Comparison of ENCODE assay signal across 15 cellular contexts in the genomic region with DNA sequence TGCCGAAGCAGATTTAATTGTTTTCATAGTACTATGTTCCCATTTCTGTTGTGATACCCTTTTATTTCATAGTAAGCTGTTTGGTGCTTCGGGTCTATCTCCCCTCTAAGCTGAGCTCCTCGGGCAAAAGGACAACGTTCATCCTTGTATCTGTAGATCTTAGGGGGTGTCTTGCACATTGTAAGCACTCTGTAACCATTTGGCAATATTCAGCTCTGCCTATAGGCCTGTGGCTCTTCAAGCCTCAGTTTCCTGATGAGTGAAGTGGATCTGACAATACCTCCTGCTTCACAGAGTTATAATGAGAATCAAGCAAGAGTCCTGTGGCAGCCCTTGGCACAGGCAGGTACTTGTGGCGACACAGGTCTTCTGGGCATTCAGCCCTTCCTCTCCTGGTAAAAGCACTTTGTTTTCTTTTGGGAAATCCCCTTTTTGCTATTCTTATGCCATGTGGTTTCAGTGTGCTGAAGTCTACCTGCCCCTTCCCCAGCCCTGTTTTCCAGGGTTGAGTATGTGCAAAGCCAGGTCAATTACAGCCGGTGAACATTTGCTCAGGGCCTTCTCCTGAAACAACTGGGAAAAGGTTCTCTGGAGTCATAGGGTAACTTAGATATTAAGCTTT. TPM values are rescaled to one million over a fixed set of nuclear protein-coding genes. Genes with fewer than 3 reads are reported as not detected.
DNase-seq lines count a peak whose midpoint lies in the region; ATAC-seq and TF ChIP-seq lines count a peak whose summit lies in the region.
"Had no signal": no experiment of that assay in that cellular context is flagged by ENCODE, and none has a peak within 500 bp of the region (broad histone marks: within the 10 kb centered on the region; RNA-seq: fewer than 3 reads in every experiment).

No MANE protein-coding gene starts in this region.

- peaks cover 17% of the 10 kb centered on the region for H3K27me3 Mint-ChIP-seq in T-helper 1 cell treated with Interleukin-12 subunit alpha and Interleukin-12 subunit beta and Interleukin-4 antibody, amounts not matched to agents 30 μg/mL and 1 μg/mL, for 36 hours (ENCODE audit: low read depth)
- peaks cover 12% of the 10 kb centered on the region for H3K27me3 Mint-ChIP-seq in activated CD8-positive, alpha-beta memory T cell treated with anti-CD3 and anti-CD28 coated beads, Interleukin-2, amount 10 ng/mL, durations not matched to agents 7 days and 5 days
- H3K27me3 Mint-ChIP-seq: CD4-positive, alpha-beta T cell had no signal

- H3K27me3 ChIP-seq in osteoblast (ENCODE audit: insufficient read depth, low read length), result no peaks in the 10 kb centered on the region
- H3K27me3 ChIP-seq: upper lobe of left lung had no signal

- no peak for DNase-seq in T-helper 1 cell
- DNase-seq in osteoblast (ENCODE audit: insufficient read length, low spot score, missing footprints), result no peak
- DNase-seq in activated CD8-positive, alpha-beta memory T cell treated with anti-CD3 and anti-CD28 coated beads, Interleukin-2, amount 10 ng/mL, durations not matched to agents 7 days and 5 days, result no peak
- no peak for DNase-seq in cardiac septum (ENCODE audit: low spot score)
- DNase-seq: 8988T; CD4-positive, alpha-beta T cell; NCI-H1105 treated with DMSO at 0.1 percent for 48 hours; NCI-H69; SIG-M5; stimulated activated CD4-positive, alpha-beta T cell treated with anti-CD3 and anti-CD28 coated beads, Interleukin-15, amount 100 ng/mL, for 24 hours had no signal

- no peaks in the 10 kb centered on the region for H3K36me3 ChIP-seq in osteoblast (ENCODE audit: insufficient read depth, low read length)
- H3K36me3 ChIP-seq: upper lobe of left lung had no signal

- intact Hi-C loops in cardiac septum (cut with DNase I), result loop anchor here (5.0 kb wide), 1 partner anchor 227 kb away; no protein-coding TSS in a partner anchor

- CTCF ChIA-PET in activated CD8-positive, alpha-beta memory T cell treated with anti-CD3 and anti-CD28 coated beads, Interleukin-2, amount 10 ng/mL, durations not matched to agents 7 days and 5 days (lab: Charles Lee), result interaction anchor here (0.9 to 1.5 kb wide), 2 partner anchors 10 to 229 kb away, joined by 3 to 4 read pairs; no protein-coding TSS in a partner anchor

- H3K79me2 ChIP-seq in osteoblast (ENCODE audit: insufficient read depth, low read length), result no peaks in the 10 kb centered on the region

- H3K27ac Mint-ChIP-seq in T-helper 1 cell treated with Interleukin-12 subunit alpha and Interleukin-12 subunit beta and Interleukin-4 antibody, amounts not matched to agents 30 μg/mL and 1 μg/mL, for 36 hours, result peak overlapping the region; percentile 19
- H3K27ac Mint-ChIP-seq in activated CD8-positive, alpha-beta memory T cell treated with anti-CD3 and anti-CD28 coated beads, Interleukin-2, amount 10 ng/mL, durations not matched to agents 7 days and 5 days, result no peak overlapping the region
- H3K27ac Mint-ChIP-seq: CD4-positive, alpha-beta T cell had no signal

- H3K4me1 ChIP-seq in osteoblast (ENCODE audit: insufficient read depth, low read length), result peaks cover 27% of the 10 kb centered on the region
- H3K4me1 ChIP-seq: upper lobe of left lung had no signal

- H3K4me3 Mint-ChIP-seq in T-helper 1 cell treated with Interleukin-12 subunit alpha and Interleukin-12 subunit beta and Interleukin-4 antibody, amounts not matched to agents 30 μg/mL and 1 μg/mL, for 36 hours, result no peak overlapping the region
- H3K4me3 Mint-ChIP-seq in activated CD8-positive, alpha-beta memory T cell treated with anti-CD3 and anti-CD28 coated beads, Interleukin-2, amount 10 ng/mL, durations not matched to agents 7 days and 5 days, result no peak overlapping the region
- H3K4me3 Mint-ChIP-seq: CD4-positive, alpha-beta T cell had no signal

- H3K9me3 Mint-ChIP-seq in T-helper 1 cell treated with Interleukin-12 subunit alpha and Interleukin-12 subunit beta and Interleukin-4 antibody, amounts not matched to agents 30 μg/mL and 1 μg/mL, for 36 hours, result no peaks in the 10 kb centered on the region
- H3K9me3 Mint-ChIP-seq in activated CD8-positive, alpha-beta memory T cell treated with anti-CD3 and anti-CD28 coated beads, Interleukin-2, amount 10 ng/mL, durations not matched to agents 7 days and 5 days (ENCODE audit: low read depth), result no peaks in the 10 kb centered on the region
- H3K9me3 Mint-ChIP-seq: CD4-positive, alpha-beta T cell had no signal

- H3K27ac ChIP-seq in osteoblast (ENCODE audit: low read depth, low read length), result peak overlapping the region; percentile 17
- H3K27ac ChIP-seq: upper lobe of left lung had no signal

- no peak overlapping the region for H3K4me2 ChIP-seq in osteoblast (ENCODE audit: insufficient read depth, low read length)

- ATAC-seq in HG02571 (IDR thresholded peaks at IDR 0.05; ENCODE audit: unreplicated experiment) (peak; percentile 60), HG03460 (IDR thresholded peaks at IDR 0.05; ENCODE audit: unreplicated experiment) (peak; percentile 57), GM21737 (IDR thresholded peaks at IDR 0.05; ENCODE audit: unreplicated experiment) (no peak)
- ATAC-seq in activated CD8-positive, alpha-beta memory T cell treated with anti-CD3 and anti-CD28 coated beads, Interleukin-2, amount 10 ng/mL, durations not matched to agents 7 days and 5 days, result no peak

- peaks cover 11% of the 10 kb centered on the region for H3K4me1 Mint-ChIP-seq in T-helper 1 cell treated with Interleukin-12 subunit alpha and Interleukin-12 subunit beta and Interleukin-4 antibody, amounts not matched to agents 30 μg/mL and 1 μg/mL, for 36 hours (ENCODE audit: low read depth)
- peaks cover 6% of the 10 kb centered on the region for H3K4me1 Mint-ChIP-seq in activated CD8-positive, alpha-beta memory T cell treated with anti-CD3 and anti-CD28 coated beads, Interleukin-2, amount 10 ng/mL, durations not matched to agents 7 days and 5 days

- H3K4me3 ChIP-seq in osteoblast (ENCODE audit: insufficient read depth, low read length), result no peak overlapping the region
- H3K4me3 ChIP-seq: upper lobe of left lung had no signal

- TF ChIP-seq CTCF in osteoblast (IDR thresholded peaks at IDR 0.05; ENCODE audit: extremely low read depth, low read depth, low read length), result no peak

- H4K20me1 ChIP-seq in osteoblast (ENCODE audit: insufficient read depth, low read length), result no peaks in the 10 kb centered on the region

- H3K36me3 Mint-ChIP-seq in T-helper 1 cell treated with Interleukin-12 subunit alpha and Interleukin-12 subunit beta and Interleukin-4 antibody, amounts not matched to agents 30 μg/mL and 1 μg/mL, for 36 hours (ENCODE audit: low read depth), result no peaks in the 10 kb centered on the region
- H3K36me3 Mint-ChIP-seq in activated CD8-positive, alpha-beta memory T cell treated with anti-CD3 and anti-CD28 coated beads, Interleukin-2, amount 10 ng/mL, durations not matched to agents 7 days and 5 days, result no peaks in the 10 kb centered on the region

- H2AFZ ChIP-seq in osteoblast (ENCODE audit: low read length), result no peak overlapping the region

- H3K9me3 ChIP-seq in osteoblast (ENCODE audit: low read depth, low read length), result no peaks in the 10 kb centered on the region
- H3K9me3 ChIP-seq: upper lobe of left lung had no signal

RNA-seq across cellular contexts. Expression of a gene that starts 8.5 kb away (rescaled TPM):
- total RNA-seq in osteoblast (1.8 and 6.2 TPM in 2 replicates), cardiac septum (0.40 TPM)
- total RNA-seq in activated CD8-positive, alpha-beta memory T cell treated with anti-CD3 and anti-CD28 coated beads, Interleukin-2, amount 10 ng/mL, durations not matched to agents 7 days and 5 days, result 10 to 100 TPM; 46.3 to 51.6 TPM

Comparison
In these comparisons a context has a peak if more than half of its experiments do, and no peak if none do; other contexts are left out.
1. ATAC-seq: peak in HG02571 (single experiment) and HG03460 (single experiment); none in GM21737 (single experiment) and activated CD8-positive, alpha-beta memory T cell treated with anti-CD3 and anti-CD28 coated beads, Interleukin-2, amount 10 ng/mL, durations not matched to agents 7 days and 5 days (single experiment).